In genomic region chr3:178990293-178990692, GRCh38 we compare ENCODE assay signal across 27 cellular contexts.
"Had no signal": no experiment of that assay in that cellular context is flagged by ENCODE, and none has a peak within 500 bp of the region (broad histone marks: within the 10 kb centered on the region; RNA-seq: fewer than 3 reads in every experiment).

No MANE protein-coding gene starts in this region.

- H3K4me1 Mint-ChIP-seq: immature natural killer cell; mesothelial cell of epicardium; naive B cell; naive thymus-derived CD8-positive, alpha-beta T cell had no signal

- H3K36me3 ChIP-seq: colonic mucosa, esophagus squamous epithelium, lower lobe of right lung had no signal

- H3K27ac Mint-ChIP-seq: dendritic cell treated with granulocyte-macrophage colony-stimulating factor and Interleukin-4, amounts not matched to agents 40 ng/mL and 50 ng/mL, for 4 days; effector memory CD8-positive, alpha-beta T cell; immature natural killer cell; mesothelial cell of epicardium; naive B cell had no signal

- H3K4me3 Mint-ChIP-seq: dendritic cell treated with granulocyte-macrophage colony-stimulating factor and Interleukin-4, amounts not matched to agents 40 ng/mL and 50 ng/mL, for 4 days; effector memory CD8-positive, alpha-beta T cell; immature natural killer cell; mesothelial cell of epicardium; naive thymus-derived CD8-positive, alpha-beta T cell had no signal

- H3K27ac ChIP-seq: colonic mucosa, epithelial cell of prostate, esophagus squamous epithelium, gastroesophageal sphincter, heart left ventricle, hepatocyte, left ventricle myocardium inferior, lower lobe of right lung had no signal

- H3K27me3 ChIP-seq: colonic mucosa, esophagus squamous epithelium, gastroesophageal sphincter, heart left ventricle, hepatocyte had no signal

- ATAC-seq: effector memory CD8-positive, alpha-beta T cell; esophagus mucosa; gastroesophageal sphincter; heart left ventricle; left colon; left lobe of liver; lower lobe of right lung; mucosa of descending colon; naive thymus-derived CD8-positive, alpha-beta T cell had no signal

- H3K4me1 ChIP-seq: colonic mucosa, esophagus squamous epithelium, gastroesophageal sphincter, heart left ventricle, left ventricle myocardium inferior, lower lobe of right lung had no signal

- DNase-seq: colonic mucosa; cortex of kidney; effector CD8-positive, alpha-beta T cell; effector memory CD8-positive, alpha-beta T cell; erythroblast; esophagus squamous epithelium; foreskin fibroblast; heart left ventricle; hypothalamus; immature natural killer cell; islet precursor cell; kidney; kidney glomerular epithelial cell; left colon; left ventricle myocardium inferior; lower lobe of right lung; mesenchymal stem cell; mucosa of descending colon; naive B cell; naive thymus-derived CD8-positive, alpha-beta T cell had no signal

- H3K4me3 ChIP-seq: colonic mucosa, esophagus squamous epithelium, gastroesophageal sphincter, heart left ventricle, hepatocyte, left ventricle myocardium inferior, lower lobe of right lung, mucosa of descending colon had no signal

- H3K27me3 Mint-ChIP-seq: dendritic cell treated with granulocyte-macrophage colony-stimulating factor and Interleukin-4, amounts not matched to agents 40 ng/mL and 50 ng/mL, for 4 days; effector memory CD8-positive, alpha-beta T cell; naive B cell; naive thymus-derived CD8-positive, alpha-beta T cell had no signal
